Comparison of ENCODE assay signal across 1 cellular context in genomic region chr12:124802361-124802760, GRCh38.
TF ChIP-seq lines count a peak whose summit lies in the region.

No MANE protein-coding gene starts in this region.

TF ChIP-seq in WTC11, 78 proteins besides CTCF, POLR2A, EP300 and RAD21 (continued from another document):
- no peak for TF ChIP-seq HMGXB4 (CRISPR knock-in tag; IDR thresholded peaks at IDR 0.05)
- TF ChIP-seq ARID4B (CRISPR knock-in tag; IDR thresholded peaks at IDR 0.05; ENCODE audit: borderline replicate concordance) = no peak
- TF ChIP-seq STAT6 (CRISPR knock-in tag; conservative IDR thresholded peaks at IDR 0.05; ENCODE audit: low read depth) = no peak
